Comparison of ENCODE assay signal across 1 cellular context in genomic region chr17:2571523-2572303, GRCh38.
TF ChIP-seq lines count a peak whose summit lies in the region.

No MANE protein-coding gene starts in this region.

TF ChIP-seq in GM12878, 131 proteins besides CTCF, POLR2A, EP300 and RAD21 (continued from another document and continues in another):
- TF ChIP-seq, protein P1, sequence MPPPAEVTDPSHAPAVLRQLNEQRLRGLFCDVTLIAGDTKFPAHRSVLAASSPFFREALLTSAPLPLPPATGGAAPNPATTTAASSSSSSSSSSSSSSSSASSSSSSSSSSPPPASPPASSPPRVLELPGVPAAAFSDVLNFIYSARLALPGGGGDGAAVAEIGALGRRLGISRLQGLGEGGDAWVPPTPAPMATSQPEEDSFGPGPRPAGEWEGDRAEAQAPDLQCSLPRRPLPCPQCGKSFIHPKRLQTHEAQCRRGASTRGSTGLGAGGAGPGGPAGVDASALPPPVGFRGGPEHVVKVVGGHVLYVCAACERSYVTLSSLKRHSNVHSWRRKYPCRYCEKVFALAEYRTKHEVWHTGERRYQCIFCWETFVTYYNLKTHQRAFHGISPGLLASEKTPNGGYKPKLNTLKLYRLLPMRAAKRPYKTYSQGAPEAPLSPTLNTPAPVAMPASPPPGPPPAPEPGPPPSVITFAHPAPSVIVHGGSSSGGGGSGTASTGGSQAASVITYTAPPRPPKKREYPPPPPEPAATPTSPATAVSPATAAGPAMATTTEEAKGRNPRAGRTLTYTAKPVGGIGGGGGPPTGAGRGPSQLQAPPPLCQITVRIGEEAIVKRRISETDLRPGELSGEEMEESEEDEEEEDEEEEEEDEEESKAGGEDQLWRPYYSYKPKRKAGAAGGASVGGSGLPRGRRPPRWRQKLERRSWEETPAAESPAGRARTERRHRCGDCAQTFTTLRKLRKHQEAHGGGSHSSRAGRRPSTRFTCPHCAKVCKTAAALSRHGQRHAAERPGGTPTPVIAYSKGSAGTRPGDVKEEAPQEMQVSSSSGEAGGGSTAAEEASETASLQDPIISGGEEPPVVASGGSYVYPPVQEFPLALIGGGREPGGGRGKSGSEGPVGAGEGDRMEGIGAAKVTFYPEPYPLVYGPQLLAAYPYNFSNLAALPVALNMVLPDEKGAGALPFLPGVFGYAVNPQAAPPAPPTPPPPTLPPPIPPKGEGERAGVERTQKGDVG (CRISPR knock-in tag; IDR thresholded peaks at IDR 0.05), result no peak
- TF ChIP-seq RB1 (IDR thresholded peaks at IDR 0.05; ENCODE audit: borderline replicate concordance) (no peak), SMAD5 (IDR thresholded peaks at IDR 0.05; ENCODE audit: low read depth) (no peak), DPF2 (IDR thresholded peaks at IDR 0.05) (no peak), GABPA (IDR thresholded peaks at IDR 0.05; ENCODE audit: low read depth) (no peak), WRNIP1 (IDR thresholded peaks at IDR 0.05; ENCODE audit: borderline replicate concordance, low read depth, low read length) (no peak), PBX3 (IDR thresholded peaks at IDR 0.05; ENCODE audit: insufficient replicate concordance, low read depth, low read length) (no peak), SUZ12 (IDR thresholded peaks at IDR 0.05; ENCODE audit: unreplicated experiment) (no peak), STAT3 (IDR thresholded peaks at IDR 0.05; ENCODE audit: low read depth, low read length) (no peak), RUNX3 (IDR thresholded peaks at IDR 0.05; ENCODE audit: low read length) (peak; percentile 49), RELA (IDR thresholded peaks at IDR 0.05; ENCODE audit: borderline replicate concordance, partially characterized antibody) (no peak), ETV6 (conservative IDR thresholded peaks at IDR 0.05 in 1 of 2, IDR thresholded peaks at IDR 0.05 in 1 of 2; ENCODE audit: borderline replicate concordance in 1 of 2, low read depth in 1 of 2) (no peak), MEF2A (IDR thresholded peaks at IDR 0.05; ENCODE audit: insufficient read depth, low read depth, low read length) (peak; percentile 34), E4F1 (IDR thresholded peaks at IDR 0.05; ENCODE audit: borderline replicate concordance, partially characterized antibody) (no peak), PML (IDR thresholded peaks at IDR 0.05; ENCODE audit: low read length) (no peak), BRCA1 (IDR thresholded peaks at IDR 0.05; ENCODE audit: low read depth, low read length) (no peak), SP1 (IDR thresholded peaks at IDR 0.05; ENCODE audit: low read depth, low read length) (no peak), EGR1 (IDR thresholded peaks at IDR 0.05; ENCODE audit: borderline replicate concordance in 1 of 2, low read depth in 2 of 2, low read length in 2 of 2) (no peak), NR2C2 (IDR thresholded peaks at IDR 0.05; ENCODE audit: borderline replicate concordance, control insufficient read depth, insufficient read length, low read depth) (no peak), SUPT20H (IDR thresholded peaks at IDR 0.05; ENCODE audit: borderline replicate concordance, control insufficient read depth, low read depth, low read length) (no peak), SMC3 (IDR thresholded peaks at IDR 0.05; ENCODE audit: borderline replicate concordance, low read length) (no peak), FOS (IDR thresholded peaks at IDR 0.05; ENCODE audit: borderline replicate concordance, extremely low read depth, insufficient read length) (no peak), SPI1 (IDR thresholded peaks at IDR 0.05; ENCODE audit: borderline replicate concordance, insufficient read depth, low read depth, low read length) (no peak), PAX8 (IDR thresholded peaks at IDR 0.05) (no peak), TCF3 (IDR thresholded peaks at IDR 0.05; ENCODE audit: borderline replicate concordance, insufficient read depth, low read depth, low read length) (no peak), ZNF24 (IDR thresholded peaks at IDR 0.05) (no peak), STAT1 (conservative IDR thresholded peaks at IDR 0.05) (no peak), MTA2 (IDR thresholded peaks at IDR 0.05; ENCODE audit: low read depth) (peak; percentile 77), NFYA (IDR thresholded peaks at IDR 0.05; ENCODE audit: borderline replicate concordance, low read depth, low read length) (no peak), IRF4 (IDR thresholded peaks at IDR 0.05; ENCODE audit: low read depth, low read length) (no peak), ZNF622 (IDR thresholded peaks at IDR 0.05) (no peak), RFX5 (IDR thresholded peaks at IDR 0.05; ENCODE audit: low read depth, low read length) (no peak), IRF5 (IDR thresholded peaks at IDR 0.05; ENCODE audit: borderline replicate concordance) (no peak), CREB1 (IDR thresholded peaks at IDR 0.05; ENCODE audit: low read depth) (no peak), E2F4 (IDR thresholded peaks at IDR 0.05; ENCODE audit: low read depth, low read length) (no peak), ZNF384 (IDR thresholded peaks at IDR 0.05; ENCODE audit: borderline replicate concordance, low read depth, low read length) (no peak)
- TF ChIP-seq, protein P2, sequence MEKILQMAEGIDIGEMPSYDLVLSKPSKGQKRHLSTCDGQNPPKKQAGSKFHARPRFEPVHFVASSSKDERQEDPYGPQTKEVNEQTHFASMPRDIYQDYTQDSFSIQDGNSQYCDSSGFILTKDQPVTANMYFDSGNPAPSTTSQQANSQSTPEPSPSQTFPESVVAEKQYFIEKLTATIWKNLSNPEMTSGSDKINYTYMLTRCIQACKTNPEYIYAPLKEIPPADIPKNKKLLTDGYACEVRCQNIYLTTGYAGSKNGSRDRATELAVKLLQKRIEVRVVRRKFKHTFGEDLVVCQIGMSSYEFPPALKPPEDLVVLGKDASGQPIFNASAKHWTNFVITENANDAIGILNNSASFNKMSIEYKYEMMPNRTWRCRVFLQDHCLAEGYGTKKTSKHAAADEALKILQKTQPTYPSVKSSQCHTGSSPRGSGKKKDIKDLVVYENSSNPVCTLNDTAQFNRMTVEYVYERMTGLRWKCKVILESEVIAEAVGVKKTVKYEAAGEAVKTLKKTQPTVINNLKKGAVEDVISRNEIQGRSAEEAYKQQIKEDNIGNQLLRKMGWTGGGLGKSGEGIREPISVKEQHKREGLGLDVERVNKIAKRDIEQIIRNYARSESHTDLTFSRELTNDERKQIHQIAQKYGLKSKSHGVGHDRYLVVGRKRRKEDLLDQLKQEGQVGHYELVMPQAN (conservative IDR thresholded peaks at IDR 0.05), result no peak
- TF ChIP-seq, protein P3, sequence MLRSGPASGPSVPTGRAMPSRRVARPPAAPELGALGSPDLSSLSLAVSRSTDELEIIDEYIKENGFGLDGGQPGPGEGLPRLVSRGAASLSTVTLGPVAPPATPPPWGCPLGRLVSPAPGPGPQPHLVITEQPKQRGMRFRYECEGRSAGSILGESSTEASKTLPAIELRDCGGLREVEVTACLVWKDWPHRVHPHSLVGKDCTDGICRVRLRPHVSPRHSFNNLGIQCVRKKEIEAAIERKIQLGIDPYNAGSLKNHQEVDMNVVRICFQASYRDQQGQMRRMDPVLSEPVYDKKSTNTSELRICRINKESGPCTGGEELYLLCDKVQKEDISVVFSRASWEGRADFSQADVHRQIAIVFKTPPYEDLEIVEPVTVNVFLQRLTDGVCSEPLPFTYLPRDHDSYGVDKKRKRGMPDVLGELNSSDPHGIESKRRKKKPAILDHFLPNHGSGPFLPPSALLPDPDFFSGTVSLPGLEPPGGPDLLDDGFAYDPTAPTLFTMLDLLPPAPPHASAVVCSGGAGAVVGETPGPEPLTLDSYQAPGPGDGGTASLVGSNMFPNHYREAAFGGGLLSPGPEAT (IDR thresholded peaks at IDR 0.05; ENCODE audit: low read depth), result peak; percentile 36; the same call in 1 of the 2 replicates
- TF ChIP-seq, protein P4, sequence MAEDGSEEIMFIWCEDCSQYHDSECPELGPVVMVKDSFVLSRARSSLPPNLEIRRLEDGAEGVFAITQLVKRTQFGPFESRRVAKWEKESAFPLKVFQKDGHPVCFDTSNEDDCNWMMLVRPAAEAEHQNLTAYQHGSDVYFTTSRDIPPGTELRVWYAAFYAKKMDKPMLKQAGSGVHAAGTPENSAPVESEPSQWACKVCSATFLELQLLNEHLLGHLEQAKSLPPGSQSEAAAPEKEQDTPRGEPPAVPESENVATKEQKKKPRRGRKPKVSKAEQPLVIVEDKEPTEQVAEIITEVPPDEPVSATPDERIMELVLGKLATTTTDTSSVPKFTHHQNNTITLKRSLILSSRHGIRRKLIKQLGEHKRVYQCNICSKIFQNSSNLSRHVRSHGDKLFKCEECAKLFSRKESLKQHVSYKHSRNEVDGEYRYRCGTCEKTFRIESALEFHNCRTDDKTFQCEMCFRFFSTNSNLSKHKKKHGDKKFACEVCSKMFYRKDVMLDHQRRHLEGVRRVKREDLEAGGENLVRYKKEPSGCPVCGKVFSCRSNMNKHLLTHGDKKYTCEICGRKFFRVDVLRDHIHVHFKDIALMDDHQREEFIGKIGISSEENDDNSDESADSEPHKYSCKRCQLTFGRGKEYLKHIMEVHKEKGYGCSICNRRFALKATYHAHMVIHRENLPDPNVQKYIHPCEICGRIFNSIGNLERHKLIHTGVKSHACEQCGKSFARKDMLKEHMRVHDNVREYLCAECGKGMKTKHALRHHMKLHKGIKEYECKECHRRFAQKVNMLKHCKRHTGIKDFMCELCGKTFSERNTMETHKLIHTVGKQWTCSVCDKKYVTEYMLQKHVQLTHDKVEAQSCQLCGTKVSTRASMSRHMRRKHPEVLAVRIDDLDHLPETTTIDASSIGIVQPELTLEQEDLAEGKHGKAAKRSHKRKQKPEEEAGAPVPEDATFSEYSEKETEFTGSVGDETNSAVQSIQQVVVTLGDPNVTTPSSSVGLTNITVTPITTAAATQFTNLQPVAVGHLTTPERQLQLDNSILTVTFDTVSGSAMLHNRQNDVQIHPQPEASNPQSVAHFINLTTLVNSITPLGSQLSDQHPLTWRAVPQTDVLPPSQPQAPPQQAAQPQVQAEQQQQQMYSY (CRISPR knock-in tag; IDR thresholded peaks at IDR 0.05), result no peak
- TF ChIP-seq, protein P5, sequence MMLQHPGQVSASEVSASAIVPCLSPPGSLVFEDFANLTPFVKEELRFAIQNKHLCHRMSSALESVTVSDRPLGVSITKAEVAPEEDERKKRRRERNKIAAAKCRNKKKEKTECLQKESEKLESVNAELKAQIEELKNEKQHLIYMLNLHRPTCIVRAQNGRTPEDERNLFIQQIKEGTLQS (IDR thresholded peaks at IDR 0.05; ENCODE audit: borderline replicate concordance, extremely low read depth, low read depth, low read length), result no peak
- TF ChIP-seq, protein P6, sequence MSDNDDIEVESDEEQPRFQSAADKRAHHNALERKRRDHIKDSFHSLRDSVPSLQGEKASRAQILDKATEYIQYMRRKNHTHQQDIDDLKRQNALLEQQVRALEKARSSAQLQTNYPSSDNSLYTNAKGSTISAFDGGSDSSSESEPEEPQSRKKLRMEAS (IDR thresholded peaks at IDR 0.05; ENCODE audit: low read depth, low read length), result no peak
- TF ChIP-seq, protein P7, sequence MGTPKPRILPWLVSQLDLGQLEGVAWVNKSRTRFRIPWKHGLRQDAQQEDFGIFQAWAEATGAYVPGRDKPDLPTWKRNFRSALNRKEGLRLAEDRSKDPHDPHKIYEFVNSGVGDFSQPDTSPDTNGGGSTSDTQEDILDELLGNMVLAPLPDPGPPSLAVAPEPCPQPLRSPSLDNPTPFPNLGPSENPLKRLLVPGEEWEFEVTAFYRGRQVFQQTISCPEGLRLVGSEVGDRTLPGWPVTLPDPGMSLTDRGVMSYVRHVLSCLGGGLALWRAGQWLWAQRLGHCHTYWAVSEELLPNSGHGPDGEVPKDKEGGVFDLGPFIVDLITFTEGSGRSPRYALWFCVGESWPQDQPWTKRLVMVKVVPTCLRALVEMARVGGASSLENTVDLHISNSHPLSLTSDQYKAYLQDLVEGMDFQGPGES (IDR thresholded peaks at IDR 0.05), result no peak
